In genomic region chr1:19138958-19139581, GRCh38 we compare ENCODE assay signal across 1 cellular context.
TF ChIP-seq lines count a peak whose summit lies in the region.

No MANE protein-coding gene starts in this region.

TF ChIP-seq in HepG2, 621 proteins besides CTCF, POLR2A, EP300 and RAD21 (continued from another document and continues in another):
- TF ChIP-seq, protein P1, sequence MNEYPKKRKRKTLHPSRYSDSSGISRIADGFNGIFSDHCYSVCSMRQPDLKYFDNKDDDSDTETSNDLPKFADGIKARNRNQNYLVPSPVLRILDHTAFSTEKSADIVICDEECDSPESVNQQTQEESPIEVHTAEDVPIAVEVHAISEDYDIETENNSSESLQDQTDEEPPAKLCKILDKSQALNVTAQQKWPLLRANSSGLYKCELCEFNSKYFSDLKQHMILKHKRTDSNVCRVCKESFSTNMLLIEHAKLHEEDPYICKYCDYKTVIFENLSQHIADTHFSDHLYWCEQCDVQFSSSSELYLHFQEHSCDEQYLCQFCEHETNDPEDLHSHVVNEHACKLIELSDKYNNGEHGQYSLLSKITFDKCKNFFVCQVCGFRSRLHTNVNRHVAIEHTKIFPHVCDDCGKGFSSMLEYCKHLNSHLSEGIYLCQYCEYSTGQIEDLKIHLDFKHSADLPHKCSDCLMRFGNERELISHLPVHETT (CRISPR knock-in tag; conservative IDR thresholded peaks at IDR 0.05): no peak
- TF ChIP-seq ELF4 (CRISPR knock-in tag; IDR thresholded peaks at IDR 0.05; ENCODE audit: borderline replicate concordance) (no peak), NCOA1 (CRISPR knock-in tag; IDR thresholded peaks at IDR 0.05) (no peak), ZMYM3 (CRISPR knock-in tag; IDR thresholded peaks at IDR 0.05) (no peak), SMAD3 (CRISPR knock-in tag; IDR thresholded peaks at IDR 0.05) (no peak), ZNF253 (CRISPR knock-in tag; IDR thresholded peaks at IDR 0.05; ENCODE audit: borderline replicate concordance) (no peak), ZHX1 (CRISPR knock-in tag; IDR thresholded peaks at IDR 0.05; ENCODE audit: low read depth) (no peak), ZNF576 (CRISPR knock-in tag; IDR thresholded peaks at IDR 0.05) (no peak), KMT2A (CRISPR knock-in tag; IDR thresholded peaks at IDR 0.05) (no peak), MTF1 (CRISPR knock-in tag; IDR thresholded peaks at IDR 0.05) (no peak), CEBPB (IDR thresholded peaks at IDR 0.05; ENCODE audit: borderline replicate concordance, low read depth, low read length) (no peak), ZNF207 (IDR thresholded peaks at IDR 0.05; ENCODE audit: borderline replicate concordance) (no peak), ZNF691 (CRISPR knock-in tag; IDR thresholded peaks at IDR 0.05; ENCODE audit: borderline replicate concordance, low read depth) (no peak), DPF2 (CRISPR knock-in tag; IDR thresholded peaks at IDR 0.05; ENCODE audit: borderline replicate concordance, low read depth) (no peak), FOXO4 (CRISPR knock-in tag; conservative IDR thresholded peaks at IDR 0.05) (no peak), JARID2 (CRISPR knock-in tag; IDR thresholded peaks at IDR 0.05; ENCODE audit: insufficient replicate concordance) (no peak), NRL (CRISPR knock-in tag; IDR thresholded peaks at IDR 0.05; ENCODE audit: borderline replicate concordance) (no peak), ZBTB1 (CRISPR knock-in tag; IDR thresholded peaks at IDR 0.05; ENCODE audit: borderline replicate concordance) (no peak), ARID5B (CRISPR knock-in tag; IDR thresholded peaks at IDR 0.05) (peak; percentile 47; the same call in 1 of the 2 replicates), NBN (conservative IDR thresholded peaks at IDR 0.05) (no peak), RNF219 (CRISPR knock-in tag; IDR thresholded peaks at IDR 0.05) (no peak), ZNF343 (CRISPR knock-in tag; IDR thresholded peaks at IDR 0.05) (no peak), TAF1 (CRISPR knock-in tag; IDR thresholded peaks at IDR 0.05) (no peak), GFI1 (CRISPR knock-in tag; IDR thresholded peaks at IDR 0.05; ENCODE audit: borderline replicate concordance) (peak; percentile 84; the same call in 1 of the 2 replicates), GZF1 (CRISPR knock-in tag; IDR thresholded peaks at IDR 0.05) (no peak), ELF1 (CRISPR knock-in tag; IDR thresholded peaks at IDR 0.05) (no peak), ARID2 (CRISPR knock-in tag; IDR thresholded peaks at IDR 0.05; ENCODE audit: borderline replicate concordance) (no peak), HNRNPLL (IDR thresholded peaks at IDR 0.05; ENCODE audit: low read depth, low read length, poor library complexity, severe bottlenecking) (no peak), WIZ (CRISPR knock-in tag; IDR thresholded peaks at IDR 0.05) (no peak), ZNF281 (CRISPR knock-in tag; IDR thresholded peaks at IDR 0.05; ENCODE audit: borderline replicate concordance) (peak; percentile 23; the same call in 1 of the 2 replicates), NFKBIZ (CRISPR knock-in tag; IDR thresholded peaks at IDR 0.05) (no peak), GATAD1 (CRISPR knock-in tag; IDR thresholded peaks at IDR 0.05) (no peak), JUNB (CRISPR knock-in tag; IDR thresholded peaks at IDR 0.05; ENCODE audit: borderline replicate concordance) (no peak), FUBP1 (CRISPR knock-in tag; IDR thresholded peaks at IDR 0.05; ENCODE audit: borderline replicate concordance) (no peak), RFX5 (IDR thresholded peaks at IDR 0.05; ENCODE audit: low read depth, low read length) (no peak)
- TF ChIP-seq, protein P2, sequence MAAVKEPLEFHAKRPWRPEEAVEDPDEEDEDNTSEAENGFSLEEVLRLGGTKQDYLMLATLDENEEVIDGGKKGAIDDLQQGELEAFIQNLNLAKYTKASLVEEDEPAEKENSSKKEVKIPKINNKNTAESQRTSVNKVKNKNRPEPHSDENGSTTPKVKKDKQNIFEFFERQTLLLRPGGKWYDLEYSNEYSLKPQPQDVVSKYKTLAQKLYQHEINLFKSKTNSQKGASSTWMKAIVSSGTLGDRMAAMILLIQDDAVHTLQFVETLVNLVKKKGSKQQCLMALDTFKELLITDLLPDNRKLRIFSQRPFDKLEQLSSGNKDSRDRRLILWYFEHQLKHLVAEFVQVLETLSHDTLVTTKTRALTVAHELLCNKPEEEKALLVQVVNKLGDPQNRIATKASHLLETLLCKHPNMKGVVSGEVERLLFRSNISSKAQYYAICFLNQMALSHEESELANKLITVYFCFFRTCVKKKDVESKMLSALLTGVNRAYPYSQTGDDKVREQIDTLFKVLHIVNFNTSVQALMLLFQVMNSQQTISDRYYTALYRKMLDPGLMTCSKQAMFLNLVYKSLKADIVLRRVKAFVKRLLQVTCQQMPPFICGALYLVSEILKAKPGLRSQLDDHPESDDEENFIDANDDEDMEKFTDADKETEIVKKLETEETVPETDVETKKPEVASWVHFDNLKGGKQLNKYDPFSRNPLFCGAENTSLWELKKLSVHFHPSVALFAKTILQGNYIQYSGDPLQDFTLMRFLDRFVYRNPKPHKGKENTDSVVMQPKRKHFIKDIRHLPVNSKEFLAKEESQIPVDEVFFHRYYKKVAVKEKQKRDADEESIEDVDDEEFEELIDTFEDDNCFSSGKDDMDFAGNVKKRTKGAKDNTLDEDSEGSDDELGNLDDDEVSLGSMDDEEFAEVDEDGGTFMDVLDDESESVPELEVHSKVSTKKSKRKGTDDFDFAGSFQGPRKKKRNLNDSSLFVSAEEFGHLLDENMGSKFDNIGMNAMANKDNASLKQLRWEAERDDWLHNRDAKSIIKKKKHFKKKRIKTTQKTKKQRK (IDR thresholded peaks at IDR 0.05; ENCODE audit: low read length): no peak
- TF ChIP-seq, protein P3, sequence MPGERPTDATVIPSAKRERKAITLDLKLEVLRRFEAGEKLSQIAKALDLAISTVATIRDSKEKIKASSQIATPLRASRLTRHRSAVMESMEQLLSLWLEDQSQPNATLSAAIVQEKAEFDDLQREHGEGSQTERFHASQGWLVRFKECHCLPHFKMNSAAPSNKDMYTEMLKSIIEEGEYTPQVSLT (CRISPR knock-in tag; IDR thresholded peaks at IDR 0.05; ENCODE audit: borderline replicate concordance, low read depth): no peak
